9 cellular contexts compared by ENCODE assay signal in the genomic region with DNA sequence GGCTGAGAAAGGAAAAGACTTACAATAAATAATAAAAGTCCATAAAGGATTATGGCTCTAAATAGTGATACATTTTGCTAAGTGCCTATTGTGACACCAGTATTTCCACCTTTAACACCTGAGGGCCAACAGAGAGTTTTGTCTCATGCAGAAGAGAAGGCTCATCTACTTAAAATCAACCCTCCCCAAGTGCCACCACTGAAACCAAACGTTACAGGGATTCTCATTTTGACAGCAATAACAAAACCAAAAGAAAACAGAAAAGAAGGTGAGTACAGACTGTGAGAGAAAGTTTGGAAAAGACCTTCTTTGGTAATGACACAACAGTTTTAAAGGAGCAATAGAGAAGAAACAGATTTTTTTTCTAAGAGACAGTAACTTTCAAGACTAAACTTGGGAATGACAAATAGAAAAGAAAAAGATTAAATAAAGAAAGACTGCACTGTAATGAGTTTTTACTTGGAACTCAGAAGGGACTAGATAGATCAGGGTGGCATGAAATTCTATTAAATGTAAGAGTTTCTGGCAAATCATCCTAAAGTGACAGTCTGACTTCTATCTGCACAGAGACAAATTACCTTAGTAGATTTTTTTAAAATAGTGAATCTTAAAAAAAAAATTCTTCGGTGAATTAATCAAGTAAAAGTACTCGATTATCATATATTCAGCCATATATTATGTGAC.
A peak's percentile ranks its signal among the peaks of the same experiment; 100 is the strongest.
DNase-seq lines count a peak whose midpoint lies in the region; ATAC-seq and TF ChIP-seq lines count a peak whose summit lies in the region.
"Had no signal": no experiment of that assay in that cellular context is flagged by ENCODE, and none has a peak within 500 bp of the region (broad histone marks: within the 10 kb centered on the region; RNA-seq: fewer than 3 reads in every experiment).

No MANE protein-coding gene starts in this region.

- peak; percentile 86 for ATAC-seq in activated T-cell treated with anti-CD3 and anti-CD28 coated beads, Interleukin-2, amount 50 U/mL, for 4 hours
- ATAC-seq in HG02610 (IDR thresholded peaks at IDR 0.05; ENCODE audit: unreplicated experiment) (peak; percentile 60), HG03575 (IDR thresholded peaks at IDR 0.05; ENCODE audit: extremely low read depth, insufficient number of reproducible peaks, low FRiP score, unreplicated experiment) (peak; percentile 66)
- peak; percentile 81 for ATAC-seq in stimulated activated naive CD8-positive, alpha-beta T cell treated with anti-CD3 and anti-CD28 coated beads, Interleukin-15, Interleukin-2, amounts not matched to agents 100 U/mL and 50 U/mL, for 24 hours

- H3K9me3 Mint-ChIP-seq in activated T-cell treated with anti-CD3 and anti-CD28 coated beads, Interleukin-2, amount 50 U/mL, for 4 hours, result no peaks in the 10 kb centered on the region

- no peaks in the 10 kb centered on the region for H3K27me3 Mint-ChIP-seq in activated T-cell treated with anti-CD3 and anti-CD28 coated beads, Interleukin-2, amount 50 U/mL, for 4 hours (ENCODE audit: low read depth)

- peaks cover 50% of the 10 kb centered on the region for H3K36me3 Mint-ChIP-seq in activated T-cell treated with anti-CD3 and anti-CD28 coated beads, Interleukin-2, amount 50 U/mL, for 4 hours (ENCODE audit: insufficient read depth)

- DNase-seq in activated T-cell treated with anti-CD3 and anti-CD28 coated beads, Interleukin-2, amount 50 U/mL, for 4 hours, result no peak
- no peak for DNase-seq in activated T-cell treated with anti-CD3 and anti-CD28 coated beads, Interleukin-2, amount 50 U/mL, for 48 hours
- no peak for DNase-seq in stimulated activated naive CD8-positive, alpha-beta T cell treated with anti-CD3 and anti-CD28 coated beads, Interleukin-15, Interleukin-2, amounts not matched to agents 100 U/mL and 50 U/mL, for 24 hours
- DNase-seq in NCI-H510A (lab: John Stamatoyannopoulos, UW) (no peak), erythroblast (lab: John Stamatoyannopoulos, UW) (no peak), HCEC 1CT (no peak)
- DNase-seq: GOT3 had no signal

- H3K4me3 Mint-ChIP-seq in activated T-cell treated with anti-CD3 and anti-CD28 coated beads, Interleukin-2, amount 50 U/mL, for 4 hours, result no peak overlapping the region

- no peak for TF ChIP-seq POLR2A in erythroblast (IDR thresholded peaks at IDR 0.05; ENCODE audit: low read length)

- H3K4me1 Mint-ChIP-seq in activated T-cell treated with anti-CD3 and anti-CD28 coated beads, Interleukin-2, amount 50 U/mL, for 4 hours (ENCODE audit: low read depth), result peaks cover 41% of the 10 kb centered on the region
